Comparison of ENCODE assay signal across 14 cellular contexts in genomic region chr22:26901228-26901816, GRCh38.
DNase-seq lines count a peak whose midpoint lies in the region; ATAC-seq and TF ChIP-seq lines count a peak whose summit lies in the region.
"Had no signal": no experiment of that assay in that cellular context is flagged by ENCODE, and none has a peak within 500 bp of the region (broad histone marks: within the 10 kb centered on the region; RNA-seq: fewer than 3 reads in every experiment).

No MANE protein-coding gene starts in this region.

- H3K4me2 ChIP-seq in neuronal stem cell (ENCODE audit: insufficient read depth, low read length, poor library complexity, severe bottlenecking) = no peak overlapping the region

- H3K4me1 ChIP-seq in iPS-15b (ENCODE audit: control insufficient read depth, insufficient read depth, low read length) (peaks cover 23% of the 10 kb centered on the region), neuronal stem cell (ENCODE audit: control insufficient read depth in 2 of 2, insufficient read depth in 1 of 2, low read depth in 1 of 2, low read length in 2 of 2) (peaks cover 14 to 22% of the 10 kb centered on the region in 2 donors)
- H3K4me1 ChIP-seq: BE2C had no signal

- 0 out of 2 replicates have a peak, but pooled peaks cover 3% of the 10 kb centered on the region for H3K9me3 Mint-ChIP-seq in WTC11
- H3K9me3 Mint-ChIP-seq: H9 had no signal

- DNase-seq in H7 = peak; percentile 37
- DNase-seq in WTC11 (ENCODE audit: low spot score) = peak; percentile 42
- no peak for DNase-seq in neuronal stem cell (ENCODE audit: low spot score)
- no peak for DNase-seq in DMS53 (lab: John Stamatoyannopoulos, UW)
- DNase-seq in stimulated activated CD4-positive, alpha-beta T cell treated with anti-CD3 and anti-CD28 coated beads, Interleukin-4, amount 100 ng/mL, for 24 hours = no peak
- no peak for DNase-seq in DMS 273 (lab: John Stamatoyannopoulos, UW; ENCODE audit: unreplicated experiment)
- DNase-seq: BE2C; CD4-positive, alpha-beta memory T cell; COR-L47; GF-D8; H9 had no signal

- POLR2A ChIA-PET in WTC11 (lab: Charles Lee) = no interaction called here

- no peak overlapping the region for H2BK5ac ChIP-seq in neuronal stem cell (ENCODE audit: low read length)

- no peak overlapping the region for H3K27ac ChIP-seq in neuronal stem cell (replicated peaks; ENCODE audit: low read length)
- H3K27ac ChIP-seq: C4-2B had no signal

- no peak overlapping the region for H2AK5ac ChIP-seq in neuronal stem cell (ENCODE audit: low read depth, low read length)

- H2BK120ac ChIP-seq in neuronal stem cell (ENCODE audit: low read depth, low read length) = no peak overlapping the region

- H3K27me3 Mint-ChIP-seq in WTC11 (ENCODE audit: low read depth) = peaks cover 27% of the 10 kb centered on the region

- H3K4me3 ChIP-seq in H7 (ENCODE audit: insufficient read depth, low read depth, low read length) (no peak overlapping the region), iPS-15b (ENCODE audit: low read depth, low read length) (peak overlapping the region; percentile 23), neuronal stem cell (ENCODE audit: low read length in 2 of 2) (no peak overlapping the region)

- H3K18ac ChIP-seq in neuronal stem cell (ENCODE audit: low read length) = peak overlapping the region; percentile 25

- H3K36me3 Mint-ChIP-seq in WTC11 = no peaks in the 10 kb centered on the region
- H3K36me3 Mint-ChIP-seq: IgD-negative memory B cell had no signal

- no peaks in the 10 kb centered on the region for H3K79me1 ChIP-seq in neuronal stem cell (ENCODE audit: low read depth, low read length)

- H4K91ac ChIP-seq in neuronal stem cell (ENCODE audit: low read depth, low read length, poor library complexity) = no peak overlapping the region

- CTCF ChIA-PET in WTC11 (lab: Charles Lee) = interaction anchor here (0.7 kb wide), 1 partner anchor 148 kb away, joined by 3 read pairs; no protein-coding TSS in a partner anchor

- ATAC-seq in WTC11 = no peak; the same call in 1 of the 2 replicates

- H3K36me3 ChIP-seq in H7 (replicated peaks; ENCODE audit: control insufficient read depth, insufficient read depth, low read length) (no peaks in the 10 kb centered on the region), iPS-15b (ENCODE audit: control insufficient read depth, insufficient read depth, low read length) (no peaks in the 10 kb centered on the region), neuronal stem cell (replicated peaks in 1 of 2; ENCODE audit: control insufficient read depth in 2 of 2, insufficient read depth in 2 of 2, low read length in 2 of 2) (no peaks in the 10 kb centered on the region)
- H3K36me3 ChIP-seq: BE2C had no signal

- peak overlapping the region; percentile 52 for H2AFZ ChIP-seq in neuronal stem cell (ENCODE audit: low read length)

- no peak overlapping the region for H3K14ac ChIP-seq in neuronal stem cell (ENCODE audit: low read length)

- H2BK12ac ChIP-seq in neuronal stem cell (ENCODE audit: low read length) = no peak overlapping the region

- H3K23ac ChIP-seq in neuronal stem cell (ENCODE audit: low read depth, low read length, poor library complexity) = no peak overlapping the region

- H3K4me3 Mint-ChIP-seq in WTC11 = peak overlapping the region; percentile 21
- H3K4me3 Mint-ChIP-seq: H9 had no signal

- no CpG with 5 or more reads among the region's 19 CpGs for WGBS in neuronal stem cell (ENCODE audit: extremely low coverage in 2 of 2, insufficient read length in 2 of 2, insufficient replicate concordance in 1 of 2), 2 donors

- peaks cover 44% of the 10 kb centered on the region for H3K4me1 Mint-ChIP-seq in WTC11

- no peak for TF ChIP-seq CTCF in WTC11 (IDR thresholded peaks at IDR 0.05)

- H3K27ac Mint-ChIP-seq in WTC11 = 0 out of 2 replicates have a peak overlapping the region, but pooled peaks have one; percentile 20
- H3K27ac Mint-ChIP-seq: CD4-positive, alpha-beta memory T cell; H9; IgD-negative memory B cell had no signal

- H3K9ac ChIP-seq in iPS-15b (ENCODE audit: low read depth, low read length) (no peak overlapping the region), neuronal stem cell (ENCODE audit: low read depth, low read length, poor library complexity) (peak overlapping the region; percentile 45)

- H2BK15ac ChIP-seq in neuronal stem cell (ENCODE audit: low read length) = no peak overlapping the region

- peaks cover 13% of the 10 kb centered on the region for H3K27me3 ChIP-seq in H7 (ENCODE audit: control insufficient read depth, insufficient read depth, low read length)
- H3K27me3 ChIP-seq in iPS-15b (ENCODE audit: control insufficient read depth, insufficient read depth, low read length) = peaks cover 20% of the 10 kb centered on the region
- peaks cover 0 to 13% (median 0%) of the 10 kb centered on the region in 3 experiments for H3K27me3 ChIP-seq in neuronal stem cell (ENCODE audit: control insufficient read depth in 3 of 3, insufficient read depth in 3 of 3, low read depth in 1 of 3, low read length in 3 of 3)
- H3K27me3 ChIP-seq: BE2C had no signal

- no peaks in the 10 kb centered on the region for H3K9me3 ChIP-seq in iPS-15b (ENCODE audit: control insufficient read depth, insufficient read depth, low read length)
- peaks cover 0 to 2% of the 10 kb centered on the region in 2 donors for H3K9me3 ChIP-seq in neuronal stem cell (replicated peaks in 1 of 2; ENCODE audit: control insufficient read depth in 2 of 2, insufficient read depth in 1 of 2, low read depth in 1 of 2, low read length in 2 of 2)
- H3K9me3 ChIP-seq: BE2C had no signal

- no peak overlapping the region for H3K4ac ChIP-seq in neuronal stem cell (ENCODE audit: low read length)

- no peak overlapping the region for H4K8ac ChIP-seq in neuronal stem cell (ENCODE audit: low read depth, low read length)

TF ChIP-seq in WTC11, 78 proteins besides CTCF, POLR2A, EP300 and RAD21:
- TF ChIP-seq, protein P1, sequence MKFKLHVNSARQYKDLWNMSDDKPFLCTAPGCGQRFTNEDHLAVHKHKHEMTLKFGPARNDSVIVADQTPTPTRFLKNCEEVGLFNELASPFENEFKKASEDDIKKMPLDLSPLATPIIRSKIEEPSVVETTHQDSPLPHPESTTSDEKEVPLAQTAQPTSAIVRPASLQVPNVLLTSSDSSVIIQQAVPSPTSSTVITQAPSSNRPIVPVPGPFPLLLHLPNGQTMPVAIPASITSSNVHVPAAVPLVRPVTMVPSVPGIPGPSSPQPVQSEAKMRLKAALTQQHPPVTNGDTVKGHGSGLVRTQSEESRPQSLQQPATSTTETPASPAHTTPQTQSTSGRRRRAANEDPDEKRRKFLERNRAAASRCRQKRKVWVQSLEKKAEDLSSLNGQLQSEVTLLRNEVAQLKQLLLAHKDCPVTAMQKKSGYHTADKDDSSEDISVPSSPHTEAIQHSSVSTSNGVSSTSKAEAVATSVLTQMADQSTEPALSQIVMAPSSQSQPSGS (CRISPR knock-in tag; IDR thresholded peaks at IDR 0.05; ENCODE audit: borderline replicate concordance, low read depth) = no peak
- 0 out of 2 replicates have a peak, but pooled peaks have one; percentile 64 for TF ChIP-seq STAT6 (CRISPR knock-in tag; conservative IDR thresholded peaks at IDR 0.05; ENCODE audit: low read depth)

Comparison
In these comparisons a context has a peak if more than half of its experiments do, and no peak if none do; other contexts are left out.
1. DNase-seq: peak in H7 (single experiment) and WTC11 (single experiment); none in neuronal stem cell (single experiment), DMS53 (single experiment), stimulated activated CD4-positive, alpha-beta T cell treated with anti-CD3 and anti-CD28 coated beads, Interleukin-4, amount 100 ng/mL, for 24 hours (single experiment) and DMS 273 (single experiment).